Comparison of ENCODE assay signal across 1 cellular context in the genomic region with DNA sequence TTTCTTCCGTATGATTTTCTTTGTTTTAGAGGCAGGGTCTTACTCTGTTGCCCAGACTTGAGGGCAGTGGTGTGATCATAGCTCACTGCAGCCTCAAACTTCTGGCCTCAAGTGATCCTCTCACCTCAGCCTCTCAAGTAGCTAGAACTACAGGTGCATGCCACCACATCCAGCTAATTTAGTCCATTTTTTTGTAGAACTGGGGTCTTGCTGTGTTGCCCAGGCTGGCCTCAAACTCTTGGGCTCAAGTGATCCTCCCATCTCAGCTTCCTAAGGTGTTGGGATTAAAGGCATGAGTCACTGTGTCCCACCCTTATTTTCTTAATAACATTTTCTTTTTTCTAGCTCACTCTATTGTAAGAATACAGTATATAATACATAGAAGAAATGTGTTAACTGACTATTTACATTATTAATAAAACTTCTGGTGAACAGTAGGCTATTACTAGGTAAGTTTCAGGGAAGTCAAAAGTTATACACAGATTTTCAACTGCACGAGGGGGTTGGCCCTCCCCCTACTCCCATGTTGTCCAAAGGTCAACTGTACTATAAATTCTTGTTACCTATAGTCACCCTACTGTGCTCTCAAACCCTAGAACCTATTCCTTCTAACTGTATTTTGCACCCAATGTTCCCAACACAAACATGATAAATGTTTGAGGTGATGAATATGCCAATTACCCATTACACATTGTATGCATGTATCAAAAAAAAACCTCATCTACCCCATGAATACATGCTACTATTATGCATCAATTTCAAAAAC.
TF ChIP-seq lines count a peak whose summit lies in the region.

No MANE protein-coding gene starts in this region.

TF ChIP-seq in HepG2, 621 proteins besides CTCF, POLR2A, EP300 and RAD21:
- TF ChIP-seq PATZ1 (CRISPR knock-in tag; IDR thresholded peaks at IDR 0.05) (peak; percentile 29; the same call in 1 of the 2 replicates), ZNF121 (CRISPR knock-in tag; IDR thresholded peaks at IDR 0.05) (peak; percentile 86), HNF4G (IDR thresholded peaks at IDR 0.05; ENCODE audit: borderline replicate concordance, low read depth, low read length) (peak; percentile 34; the same call in 1 of the 2 replicates), HNF4G (CRISPR knock-in tag; IDR thresholded peaks at IDR 0.05; ENCODE audit: borderline replicate concordance, low read depth) (no peak), MTA1 (CRISPR knock-in tag; IDR thresholded peaks at IDR 0.05; ENCODE audit: borderline replicate concordance) (no peak), ZKSCAN1 (IDR thresholded peaks at IDR 0.05; ENCODE audit: low read length) (peak; percentile 79), HNF4A (CRISPR knock-in tag; IDR thresholded peaks at IDR 0.05) (peak; percentile 45), FOSL2 (CRISPR knock-in tag; IDR thresholded peaks at IDR 0.05) (peak; percentile 41; the same call in 1 of the 2 replicates), ZNF296 (CRISPR knock-in tag; conservative IDR thresholded peaks at IDR 0.05) (no peak)
- TF ChIP-seq, protein P1, sequence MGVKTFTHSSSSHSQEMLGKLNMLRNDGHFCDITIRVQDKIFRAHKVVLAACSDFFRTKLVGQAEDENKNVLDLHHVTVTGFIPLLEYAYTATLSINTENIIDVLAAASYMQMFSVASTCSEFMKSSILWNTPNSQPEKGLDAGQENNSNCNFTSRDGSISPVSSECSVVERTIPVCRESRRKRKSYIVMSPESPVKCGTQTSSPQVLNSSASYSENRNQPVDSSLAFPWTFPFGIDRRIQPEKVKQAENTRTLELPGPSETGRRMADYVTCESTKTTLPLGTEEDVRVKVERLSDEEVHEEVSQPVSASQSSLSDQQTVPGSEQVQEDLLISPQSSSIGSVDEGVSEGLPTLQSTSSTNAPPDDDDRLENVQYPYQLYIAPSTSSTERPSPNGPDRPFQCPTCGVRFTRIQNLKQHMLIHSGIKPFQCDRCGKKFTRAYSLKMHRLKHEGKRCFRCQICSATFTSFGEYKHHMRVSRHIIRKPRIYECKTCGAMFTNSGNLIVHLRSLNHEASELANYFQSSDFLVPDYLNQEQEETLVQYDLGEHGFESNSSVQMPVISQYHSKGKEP (CRISPR knock-in tag; IDR thresholded peaks at IDR 0.05) = no peak
- TF ChIP-seq, protein P2, sequence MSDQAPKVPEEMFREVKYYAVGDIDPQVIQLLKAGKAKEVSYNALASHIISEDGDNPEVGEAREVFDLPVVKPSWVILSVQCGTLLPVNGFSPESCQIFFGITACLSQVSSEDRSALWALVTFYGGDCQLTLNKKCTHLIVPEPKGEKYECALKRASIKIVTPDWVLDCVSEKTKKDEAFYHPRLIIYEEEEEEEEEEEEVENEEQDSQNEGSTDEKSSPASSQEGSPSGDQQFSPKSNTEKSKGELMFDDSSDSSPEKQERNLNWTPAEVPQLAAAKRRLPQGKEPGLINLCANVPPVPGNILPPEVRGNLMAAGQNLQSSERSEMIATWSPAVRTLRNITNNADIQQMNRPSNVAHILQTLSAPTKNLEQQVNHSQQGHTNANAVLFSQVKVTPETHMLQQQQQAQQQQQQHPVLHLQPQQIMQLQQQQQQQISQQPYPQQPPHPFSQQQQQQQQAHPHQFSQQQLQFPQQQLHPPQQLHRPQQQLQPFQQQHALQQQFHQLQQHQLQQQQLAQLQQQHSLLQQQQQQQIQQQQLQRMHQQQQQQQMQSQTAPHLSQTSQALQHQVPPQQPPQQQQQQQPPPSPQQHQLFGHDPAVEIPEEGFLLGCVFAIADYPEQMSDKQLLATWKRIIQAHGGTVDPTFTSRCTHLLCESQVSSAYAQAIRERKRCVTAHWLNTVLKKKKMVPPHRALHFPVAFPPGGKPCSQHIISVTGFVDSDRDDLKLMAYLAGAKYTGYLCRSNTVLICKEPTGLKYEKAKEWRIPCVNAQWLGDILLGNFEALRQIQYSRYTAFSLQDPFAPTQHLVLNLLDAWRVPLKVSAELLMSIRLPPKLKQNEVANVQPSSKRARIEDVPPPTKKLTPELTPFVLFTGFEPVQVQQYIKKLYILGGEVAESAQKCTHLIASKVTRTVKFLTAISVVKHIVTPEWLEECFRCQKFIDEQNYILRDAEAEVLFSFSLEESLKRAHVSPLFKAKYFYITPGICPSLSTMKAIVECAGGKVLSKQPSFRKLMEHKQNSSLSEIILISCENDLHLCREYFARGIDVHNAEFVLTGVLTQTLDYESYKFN (CRISPR knock-in tag; conservative IDR thresholded peaks at IDR 0.05) = 0 out of 2 replicates have a peak, but pooled peaks have one; percentile 15
